In genomic region chr2:215870088-215870490, GRCh38 we compare ENCODE assay signal across 12 cellular contexts.
DNase-seq lines count a peak whose midpoint lies in the region; TF ChIP-seq lines count a peak whose summit lies in the region.
"Had no signal": no experiment of that assay in that cellular context is flagged by ENCODE, and none has a peak within 500 bp of the region (broad histone marks: within the 10 kb centered on the region; RNA-seq: fewer than 3 reads in every experiment).

No MANE protein-coding gene starts in this region.

- peak overlapping the region; percentile 74 for H3K27ac ChIP-seq in GM23248
- no peak overlapping the region for H3K27ac ChIP-seq in RWPE1

- H3K4me3 ChIP-seq in GM23248 (no peak overlapping the region), fibroblast of pulmonary artery (replicated peaks; ENCODE audit: low read depth, low read length) (no peak overlapping the region)

- H2AFZ ChIP-seq in GM23248 = peak overlapping the region; percentile 81

- WGBS in GM23248 (ENCODE audit: low coverage in 1 of 2, low lambda C conversion rate in 2 of 2, missing lambda C conversion rate in 2 of 2), 2 experiments = 44 to 49% methylated on average over 3 of the region's 3 CpGs

- peak overlapping the region; percentile 53; the same call in 1 of the 2 replicates for H3K9ac ChIP-seq in GM23248

- H3K36me3 ChIP-seq in GM23248 (ENCODE audit: low read depth) = no peaks in the 10 kb centered on the region

- peak overlapping the region; percentile 19 for H3K4me2 ChIP-seq in GM23248 (ENCODE audit: unreplicated experiment)

- peaks cover 12% of the 10 kb centered on the region; the same call in 1 of the 2 replicates for H3F3A ChIP-seq in GM23248 (ENCODE audit: insufficient read depth)

- in situ Hi-C loops in GM23248 (cut with MboI) = no loop called here

- TF ChIP-seq CTCF in RWPE1 (conservative IDR thresholded peaks at IDR 0.05; ENCODE audit: low read depth) (no peak), fibroblast of pulmonary artery (IDR thresholded peaks at IDR 0.05; ENCODE audit: low read length, missing control alignments) (no peak), GM10248 (IDR thresholded peaks at IDR 0.05; ENCODE audit: control extremely low read depth, extremely low read depth, low read depth, missing control alignments) (no peak)

- peaks cover 9% of the 10 kb centered on the region for H3K9me2 ChIP-seq in GM23248 (ENCODE audit: insufficient read depth)

- POLR2A ChIA-PET in RWPE1 (lab: Yijun Ruan, JAX; ENCODE audit: low non-redundant PET) (no interaction called here), GM10248 (lab: Yijun Ruan, JAX) (no interaction called here)

- H3K9me3 ChIP-seq in GM23248 (ENCODE audit: low read depth) = no peaks in the 10 kb centered on the region

- H3K27me3 ChIP-seq in GM23248 (replicated peaks; ENCODE audit: insufficient read depth) = no peaks in the 10 kb centered on the region

- H3K4me1 ChIP-seq in GM23248 (ENCODE audit: insufficient read depth) = peaks cover 22% of the 10 kb centered on the region

- no peaks in the 10 kb centered on the region for H4K20me1 ChIP-seq in GM23248 (ENCODE audit: insufficient read depth)

- DNase-seq in GM23248 (peak; percentile 86), RWPE1 (ENCODE audit: low spot score) (peak; percentile 37), fibroblast of pulmonary artery (ENCODE audit: low read depth) (peak; percentile 72), renal cortical epithelial cell (ENCODE audit: low read depth) (peak; percentile 86), RPMI8226 (no peak), amniotic stem cell (lab: John Stamatoyannopoulos, UW) (no peak), GM10248 (ENCODE audit: extremely low spot score) (no peak), medulla oblongata (ENCODE audit: extremely low spot score) (no peak)
- DNase-seq: activated T-cell treated with anti-CD3 and anti-CD28 coated beads, Interleukin-2, amount 50 U/mL, for 24 hours; head of caudate nucleus; naive B cell; stimulated activated naive CD4-positive, alpha-beta T cell had no signal

- CTCF ChIA-PET in RWPE1 (lab: Yijun Ruan, JAX) (no interaction called here), GM10248 (lab: Yijun Ruan, JAX) (interaction anchor here (2.7 to 4.0 kb wide), 2 partner anchors 11 to 18 kb away, joined by 7 to 19 read pairs; no protein-coding TSS in a partner anchor)

- no peaks in the 10 kb centered on the region for H3K79me2 ChIP-seq in GM23248 (ENCODE audit: insufficient read depth)

Comparison
In these comparisons a context has a peak if more than half of its experiments do, and no peak if none do; other contexts are left out.
1. DNase-seq: peak in GM23248 (single experiment), RWPE1 (single experiment), fibroblast of pulmonary artery (single experiment) and renal cortical epithelial cell (single experiment); none in RPMI8226 (single experiment), amniotic stem cell (single experiment), GM10248 (single experiment) and medulla oblongata (single experiment).